Comparison of ENCODE assay signal across 24 cellular contexts in the genomic region with DNA sequence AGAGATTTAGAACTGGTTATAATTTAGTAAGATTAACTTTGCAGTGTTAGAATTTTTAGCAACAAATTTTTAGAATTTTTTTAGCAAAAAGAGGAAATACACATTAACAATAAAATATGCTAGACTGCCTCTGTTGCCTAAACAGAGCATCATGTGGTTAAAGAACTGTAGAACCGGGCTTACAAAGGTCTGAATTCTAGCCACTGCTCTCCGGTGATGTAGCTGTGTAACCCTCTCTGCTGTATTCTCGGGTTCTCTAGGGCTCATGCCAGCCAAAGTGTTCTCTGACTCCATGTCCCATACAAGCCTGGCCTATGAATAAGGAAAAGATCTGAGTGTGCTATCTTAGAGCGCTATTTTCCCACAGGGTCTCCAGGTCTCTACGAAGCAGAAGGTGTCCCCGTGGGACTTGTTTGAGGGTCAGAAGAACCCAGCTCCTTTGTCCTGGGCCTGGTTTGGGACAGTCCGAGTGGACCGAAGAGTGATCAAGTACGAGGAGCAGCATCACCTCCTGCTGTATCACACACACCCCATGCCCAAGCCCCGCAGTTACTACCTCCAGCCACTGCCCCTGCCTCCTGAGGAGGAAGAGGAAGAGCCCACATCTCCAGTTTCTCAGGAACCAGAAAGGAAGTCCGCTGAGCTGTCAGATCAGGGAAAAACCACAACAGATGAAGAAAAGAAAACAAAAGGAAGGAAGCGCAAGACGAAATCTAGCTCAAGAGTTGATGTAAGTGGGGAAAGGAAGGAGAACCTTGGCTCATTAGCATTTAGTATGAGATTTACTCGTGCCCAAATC. TPM values are rescaled to one million over a fixed set of nuclear protein-coding genes. Genes with fewer than 3 reads are reported as not detected.
DNase-seq lines count a peak whose midpoint lies in the region; ATAC-seq, FAIRE-seq and TF ChIP-seq lines count a peak whose summit lies in the region.
"Had no signal": no experiment of that assay in that cellular context is flagged by ENCODE, and none has a peak within 500 bp of the region (broad histone marks: within the 10 kb centered on the region; RNA-seq: fewer than 3 reads in every experiment).

No MANE protein-coding gene starts in this region.

- H3K4me3 ChIP-seq in OCI-LY1 (ENCODE audit: low read depth, low read length, poor library complexity, severe bottlenecking) (peak overlapping the region; percentile 12), transverse colon (no peak overlapping the region)
- H3K4me3 ChIP-seq: coronary artery, lung, Peyer's patch, right atrium auricular region, testis had no signal

- H3K27me3 ChIP-seq in OCI-LY1 (ENCODE audit: insufficient read depth, low read length) (no peaks in the 10 kb centered on the region), transverse colon (no peaks in the 10 kb centered on the region)
- H3K27me3 ChIP-seq: Peyer's patch, right atrium auricular region, testis had no signal

- DNase-seq in CD1c-positive myeloid dendritic cell (ENCODE audit: extremely low spot score), result peak; percentile 68
- DNase-seq in naive B cell, result no peak
- no peak for DNase-seq in D721Med (ENCODE audit: insufficient read length, low spot score)
- DNase-seq in activated CD4-positive, alpha-beta T cell treated with anti-CD3 and anti-CD28 coated beads for 48 hours, result no peak
- DNase-seq in transverse colon, result no peak
- no peak for DNase-seq in activated CD8-positive, alpha-beta T cell treated with anti-CD3 and anti-CD28 coated beads for 36 hours
- DNase-seq: activated CD8-positive, alpha-beta memory T cell treated with anti-CD3 and anti-CD28 coated beads, Interleukin-2, amount 50 U/mL, for 4 hours; AML-193; erythroblast; HCEC 1CT; NCI-H1436; stimulated activated CD4-positive, alpha-beta T cell treated with anti-CD3 and anti-CD28 coated beads, Interleukin-1b, Interleukin-23, amount 100 ng/mL, for 48 hours; T-helper 1 cell; testis had no signal

- H3K4me1 ChIP-seq in OCI-LY1 (ENCODE audit: insufficient read depth, low read length, severe bottlenecking) (peaks cover 82% of the 10 kb centered on the region), transverse colon (peaks cover 0 to 21% (median 4%) of the 10 kb centered on the region in 4 donors)
- H3K4me1 ChIP-seq: right atrium auricular region had no signal

- H3K4me3 Mint-ChIP-seq in naive B cell, result peak overlapping the region in 7 of 8 donors; percentile 53 to 89 (median 72)
- H3K4me3 Mint-ChIP-seq in activated CD8-positive, alpha-beta T cell treated with anti-CD3 and anti-CD28 coated beads for 36 hours, result no peak overlapping the region
- H3K4me3 Mint-ChIP-seq: nephron had no signal

- TF ChIP-seq EP300 in transverse colon (IDR thresholded peaks at IDR 0.05; ENCODE audit: low read depth), result no peak

- H3K27ac ChIP-seq in OCI-LY1 (ENCODE audit: low read depth, low read length, poor library complexity, severe bottlenecking), result peak overlapping the region; percentile 53
- H3K27ac ChIP-seq in transverse colon, result no peak overlapping the region
- H3K27ac ChIP-seq: KMS-11, right atrium auricular region, testis had no signal

- peaks cover 47 to 74% (median 57%) of the 10 kb centered on the region in 3 donors for H3K4me1 Mint-ChIP-seq in naive B cell
- H3K4me1 Mint-ChIP-seq in activated CD8-positive, alpha-beta T cell treated with anti-CD3 and anti-CD28 coated beads for 36 hours (ENCODE audit: low read depth), result peaks cover 4% of the 10 kb centered on the region
- H3K4me1 Mint-ChIP-seq: nephron had no signal

- no peak for TF ChIP-seq POLR2A in transverse colon (IDR thresholded peaks at IDR 0.05)

- POLR2A ChIA-PET in activated CD8-positive, alpha-beta T cell treated with anti-CD3 and anti-CD28 coated beads for 36 hours (lab: Charles Lee), result no interaction called here

- no peaks in the 10 kb centered on the region for H3K79me2 ChIP-seq in OCI-LY1 (ENCODE audit: insufficient read depth, low read length)

- H3K36me3 ChIP-seq in OCI-LY1 (ENCODE audit: insufficient read depth, low read length) (no peaks in the 10 kb centered on the region), transverse colon (no peaks in the 10 kb centered on the region)
- H3K36me3 ChIP-seq: Peyer's patch, right atrium auricular region had no signal

- H3K9me2 ChIP-seq in OCI-LY1 (ENCODE audit: low read depth, low read length), result no peaks in the 10 kb centered on the region

- ATAC-seq in GM18909 (IDR thresholded peaks at IDR 0.05; ENCODE audit: poor library complexity, unreplicated experiment) (peak; percentile 23), naive B cell (ENCODE audit: low read depth in 2 of 2) (peak; percentile 25 to 35)
- ATAC-seq in activated CD8-positive, alpha-beta T cell treated with anti-CD3 and anti-CD28 coated beads for 36 hours, result no peak
- ATAC-seq: activated CD4-positive, CD25-positive, alpha-beta regulatory T cell treated with anti-CD3 and anti-CD28 coated beads, Interleukin-2, amount 50 U/mL, for 24 hours had no signal

- H3K36me3 Mint-ChIP-seq in naive B cell, result no peaks in the 10 kb centered on the region
- no peaks in the 10 kb centered on the region for H3K36me3 Mint-ChIP-seq in activated CD8-positive, alpha-beta T cell treated with anti-CD3 and anti-CD28 coated beads for 36 hours (ENCODE audit: low read depth)

- TF ChIP-seq CTCF in OCI-LY1 (IDR thresholded peaks at IDR 0.05; ENCODE audit: low read length) (no peak), D721Med (IDR thresholded peaks at IDR 0.05; ENCODE audit: insufficient read depth, missing control alignments) (no peak), transverse colon (IDR thresholded peaks at IDR 0.05) (no peak)
- TF ChIP-seq CTCF in activated CD8-positive, alpha-beta T cell treated with anti-CD3 and anti-CD28 coated beads for 36 hours (IDR thresholded peaks at IDR 0.05), result no peak

- FAIRE-seq in D721Med (lab: Jason Lieb, UNC), result no peak
- FAIRE-seq: astrocyte had no signal

- no peaks in the 10 kb centered on the region; the same call in 1 of the 2 replicates for H3F3A ChIP-seq in OCI-LY1 (ENCODE audit: insufficient read depth, low read length)

- in situ Hi-C loops in transverse colon (cut with MboI; ENCODE audit: low pct_ligation_motif_present in 1 of 4, low pct_unique_long_range_greater_than_20kb in 1 of 4, low sequenced_read_pairs in 3 of 4), result no loop called here

- H3K27ac Mint-ChIP-seq in naive B cell, result peak overlapping the region; percentile 88 to 98 (median 92)
- no peak overlapping the region for H3K27ac Mint-ChIP-seq in activated CD8-positive, alpha-beta T cell treated with anti-CD3 and anti-CD28 coated beads for 36 hours
- H3K27ac Mint-ChIP-seq: nephron had no signal

- intact Hi-C loops in transverse colon (cut with DNase I; ENCODE audit: low total_unique reads), result no loop called here
- intact Hi-C loops in activated CD8-positive, alpha-beta T cell treated with anti-CD3 and anti-CD28 coated beads for 36 hours (cut with micrococcal nuclease), result no loop called here

- peak overlapping the region; percentile 6; the same call in 1 of the 2 replicates for H3K9ac ChIP-seq in OCI-LY1 (ENCODE audit: low read length)
- H3K9ac ChIP-seq: KMS-11 had no signal

- 75 to 81% methylated on average over 10 to 14 of the region's 14 CpGs for WGBS in transverse colon (ENCODE audit: low coverage in 1 of 2), 2 donors

- peak overlapping the region; percentile 57 for H3K4me2 ChIP-seq in OCI-LY1 (ENCODE audit: low read length)
- H3K4me2 ChIP-seq: KMS-11 had no signal

- CTCF ChIA-PET in activated CD8-positive, alpha-beta T cell treated with anti-CD3 and anti-CD28 coated beads for 36 hours (lab: Charles Lee), result interaction anchor here (1.2 kb wide), 1 partner anchor 214 kb away, joined by 3 read pairs; no protein-coding TSS in a partner anchor

- H3K9me3 Mint-ChIP-seq in naive B cell, result no peaks in the 10 kb centered on the region
- no peaks in the 10 kb centered on the region for H3K9me3 Mint-ChIP-seq in activated CD8-positive, alpha-beta T cell treated with anti-CD3 and anti-CD28 coated beads for 36 hours
- H3K9me3 Mint-ChIP-seq: nephron had no signal

- H3K9me3 ChIP-seq in OCI-LY1 (ENCODE audit: low read length) (no peaks in the 10 kb centered on the region), transverse colon (no peaks in the 10 kb centered on the region)
- H3K9me3 ChIP-seq: Peyer's patch, right atrium auricular region, testis had no signal

- no peaks in the 10 kb centered on the region for H4K20me1 ChIP-seq in OCI-LY1 (ENCODE audit: insufficient read depth, low read length)

- peak overlapping the region; percentile 36 for H2AFZ ChIP-seq in OCI-LY1 (ENCODE audit: low read length)

- no peaks in the 10 kb centered on the region for H3K27me3 Mint-ChIP-seq in naive B cell
- H3K27me3 Mint-ChIP-seq in activated CD8-positive, alpha-beta T cell treated with anti-CD3 and anti-CD28 coated beads for 36 hours, result no peaks in the 10 kb centered on the region

RNA-seq across cellular contexts. Expression of a gene that starts 3.1 kb away (rescaled TPM):
- polyA plus RNA-seq in naive B cell (ENCODE audit: low read depth in 6 of 6), result 1 to 10 TPM in 2 of 6 donors, under 1 TPM in 3, not detected in 1; 0.57 to 1.1 (median 0.91) TPM
- total RNA-seq in transverse colon, result 1 to 10 TPM in 2 of 4 donors, not detected in 2; 1.1 to 1.4 TPM
- not detected for total RNA-seq in activated CD8-positive, alpha-beta T cell treated with anti-CD3 and anti-CD28 coated beads for 36 hours
- total RNA-seq: astrocyte, testis had no signal

RNA-seq across cellular contexts. Expression of a gene that starts 58.3 kb away (rescaled TPM):
- 1 to 10 TPM in 1 of 6 donors, under 1 TPM in 4, not detected in 1; 0.14 to 1.1 (median 0.29) TPM for polyA plus RNA-seq in naive B cell (ENCODE audit: low read depth in 6 of 6)
- 1 to 10 TPM in 1 of 4 donors, under 1 TPM in 2, not detected in 1; 0.40 to 1.4 (median 0.41) TPM for total RNA-seq in transverse colon
- total RNA-seq in activated CD8-positive, alpha-beta T cell treated with anti-CD3 and anti-CD28 coated beads for 36 hours, result not detected
- total RNA-seq: astrocyte had no signal
